ENCODE assay signal across 25 cellular contexts in genomic region chr9:18700714-18701113, GRCh38.
"Had no signal": no experiment of that assay in that cellular context is flagged by ENCODE, and none has a peak within 500 bp of the region (broad histone marks: within the 10 kb centered on the region; RNA-seq: fewer than 3 reads in every experiment).

No MANE protein-coding gene starts in this region.

- H3K4me3 ChIP-seq: colonic mucosa, coronary artery, dorsolateral prefrontal cortex, esophagus muscularis mucosa, esophagus squamous epithelium, gastrocnemius medialis, gastroesophageal sphincter, heart left ventricle, heart right ventricle had no signal

- H3K4me3 Mint-ChIP-seq: dendritic cell treated with granulocyte-macrophage colony-stimulating factor and Interleukin-4, amounts not matched to agents 40 ng/mL and 50 ng/mL, for 4 days; effector memory CD8-positive, alpha-beta T cell; endodermal cell had no signal

- H3K27ac Mint-ChIP-seq: dendritic cell treated with granulocyte-macrophage colony-stimulating factor and Interleukin-4, amounts not matched to agents 40 ng/mL and 50 ng/mL, for 4 days; effector memory CD8-positive, alpha-beta T cell; endodermal cell had no signal

- H3K4me1 ChIP-seq: colonic mucosa, gastrocnemius medialis had no signal

- H3K27me3 Mint-ChIP-seq: dendritic cell treated with granulocyte-macrophage colony-stimulating factor and Interleukin-4, amounts not matched to agents 40 ng/mL and 50 ng/mL, for 4 days had no signal

- DNase-seq: colonic mucosa; cortex of kidney; dermis blood vessel endothelial cell; dorsolateral prefrontal cortex; effector CD4-positive, alpha-beta T cell; effector CD8-positive, alpha-beta T cell; effector memory CD4-positive, alpha-beta T cell; effector memory CD8-positive, alpha-beta T cell; endodermal cell; erythroblast; esophagus squamous epithelium; foreskin fibroblast; foreskin keratinocyte; foreskin melanocyte; gastrocnemius medialis; glutamatergic neuron; head of caudate nucleus; heart left ventricle; heart right ventricle had no signal

- ATAC-seq: effector memory CD8-positive, alpha-beta T cell; esophagus mucosa; foreskin keratinocyte; gastrocnemius medialis; gastroesophageal sphincter; heart left ventricle; heart right ventricle had no signal

- H3K36me3 ChIP-seq: colonic mucosa, gastrocnemius medialis, heart left ventricle had no signal

- H3K27ac ChIP-seq: colonic mucosa, coronary artery, dorsolateral prefrontal cortex, epithelial cell of prostate, foreskin keratinocyte, gastrocnemius medialis, heart left ventricle, heart right ventricle had no signal

- H3K9me3 ChIP-seq: colonic mucosa, gastrocnemius medialis, gastroesophageal sphincter had no signal
